In genomic region chr1:62228883-62229187, GRCh38 we compare ENCODE assay signal across 17 cellular contexts. TPM values are rescaled to one million over a fixed set of nuclear protein-coding genes. Genes with fewer than 3 reads are reported as not detected.
"Had no signal": no experiment of that assay in that cellular context is flagged by ENCODE, and none has a peak within 500 bp of the region (broad histone marks: within the 10 kb centered on the region; RNA-seq: fewer than 3 reads in every experiment).

No MANE protein-coding gene starts in this region.

- H3K27ac Mint-ChIP-seq: activated CD4-positive, alpha-beta memory T cell treated with anti-CD3 and anti-CD28 coated beads, Interleukin-2, amount 10 ng/mL, durations not matched to agents 7 days and 5 days; activated naive CD8-positive, alpha-beta T cell; immature natural killer cell; stimulated activated effector memory CD8-positive, alpha-beta T cell treated with anti-CD3 and anti-CD28 coated beads, Interleukin-12 subunit alpha, Interleukin-12 subunit beta, amount 100 ng/mL, for 72 hours had no signal

- ATAC-seq: left colon; stimulated activated effector memory CD8-positive, alpha-beta T cell treated with anti-CD3 and anti-CD28 coated beads, Interleukin-12 subunit alpha, Interleukin-12 subunit beta, amount 100 ng/mL, for 72 hours had no signal

- H3K36me3 ChIP-seq: esophagus muscularis mucosa, ovary had no signal

- H3K4me1 Mint-ChIP-seq: immature natural killer cell; stimulated activated effector memory CD8-positive, alpha-beta T cell treated with anti-CD3 and anti-CD28 coated beads, Interleukin-12 subunit alpha, Interleukin-12 subunit beta, amount 100 ng/mL, for 72 hours had no signal

- H3K27me3 ChIP-seq: ovary had no signal

- H3K9me3 Mint-ChIP-seq: activated CD4-positive, alpha-beta memory T cell treated with anti-CD3 and anti-CD28 coated beads, Interleukin-2, amount 10 ng/mL, durations not matched to agents 7 days and 5 days; nephron; stimulated activated effector memory CD8-positive, alpha-beta T cell treated with anti-CD3 and anti-CD28 coated beads, Interleukin-12 subunit alpha, Interleukin-12 subunit beta, amount 100 ng/mL, for 72 hours had no signal

- H3K9me3 ChIP-seq: esophagus muscularis mucosa, ovary had no signal

- DNase-seq: activated CD4-positive, alpha-beta memory T cell treated with anti-CD3 and anti-CD28 coated beads, Interleukin-2, amount 10 ng/mL, durations not matched to agents 7 days and 5 days; activated CD4-positive, CD25-positive, alpha-beta regulatory T cell treated with anti-CD3 and anti-CD28 coated beads, Interleukin-2, amount 50 U/mL, for 72 hours; activated gamma-delta T cell; activated T-cell treated with anti-CD3 and anti-CD28 coated beads, Interleukin-2, amount 50 U/mL, for 48 hours; amygdala; hypothalamus; immature natural killer cell; left colon; ovary; small intestine had no signal

- H3K4me3 Mint-ChIP-seq: activated CD4-positive, alpha-beta memory T cell treated with anti-CD3 and anti-CD28 coated beads, Interleukin-2, amount 10 ng/mL, durations not matched to agents 7 days and 5 days; activated naive CD8-positive, alpha-beta T cell; immature natural killer cell; nephron; stimulated activated effector memory CD8-positive, alpha-beta T cell treated with anti-CD3 and anti-CD28 coated beads, Interleukin-12 subunit alpha, Interleukin-12 subunit beta, amount 100 ng/mL, for 72 hours had no signal

- H3K4me3 ChIP-seq: esophagus muscularis mucosa, ovary had no signal

- H3K27ac ChIP-seq: esophagus muscularis mucosa, ovary had no signal

- H3K36me3 Mint-ChIP-seq: activated naive CD8-positive, alpha-beta T cell; immature natural killer cell; stimulated activated effector memory CD8-positive, alpha-beta T cell treated with anti-CD3 and anti-CD28 coated beads, Interleukin-12 subunit alpha, Interleukin-12 subunit beta, amount 100 ng/mL, for 72 hours had no signal

RNA-seq across cellular contexts. Expression of gene L1TD1, which starts 34.2 kb away (rescaled TPM):
- total RNA-seq: activated CD4-positive, alpha-beta memory T cell treated with anti-CD3 and anti-CD28 coated beads, Interleukin-2, amount 10 ng/mL, durations not matched to agents 7 days and 5 days; cerebellum; dermis microvascular lymphatic vessel endothelial cell; lung microvascular endothelial cell had no signal
- polyA plus RNA-seq: immature natural killer cell had no signal
